Comparison of ENCODE assay signal across 8 cellular contexts in the genomic region with DNA sequence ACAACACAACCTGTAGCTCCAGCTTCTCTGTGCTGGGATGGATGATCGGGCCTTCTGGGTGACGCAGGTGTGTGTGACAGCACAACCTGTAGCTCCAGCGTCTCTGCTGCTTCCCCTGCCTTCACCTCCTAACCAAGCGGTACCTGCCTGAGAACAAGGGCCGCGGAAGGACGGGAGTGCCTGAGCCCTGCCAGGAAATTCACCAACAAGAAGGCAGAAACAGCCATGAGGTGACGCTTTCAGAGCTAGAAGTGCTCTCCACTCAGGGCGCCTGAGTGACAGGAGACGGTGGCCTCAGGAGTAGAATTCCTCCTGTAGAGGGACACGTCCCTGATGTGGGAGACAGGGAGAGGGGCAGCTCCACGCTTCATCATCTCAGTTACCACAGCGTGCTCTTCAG. TPM values are rescaled to one million over a fixed set of nuclear protein-coding genes. Genes with fewer than 3 reads are reported as not detected.
DNase-seq lines count a peak whose midpoint lies in the region; ATAC-seq and TF ChIP-seq lines count a peak whose summit lies in the region.

No MANE protein-coding gene starts in this region.

- peaks cover 8% of the 10 kb centered on the region for H3K4me1 ChIP-seq in suprapubic skin
- no peaks in the 10 kb centered on the region for H3K4me1 ChIP-seq in colonic mucosa

- TF ChIP-seq CTCF in suprapubic skin (IDR thresholded peaks at IDR 0.05) (no peak), colonic mucosa (IDR thresholded peaks at IDR 0.05) (no peak)

- H3K36me3 ChIP-seq in suprapubic skin (peaks cover 6% of the 10 kb centered on the region), colonic mucosa (no peaks in the 10 kb centered on the region)

- H3K27me3 Mint-ChIP-seq in activated CD4-positive, alpha-beta T cell treated with anti-CD3 and anti-CD28 coated beads for 36 hours: no peaks in the 10 kb centered on the region
- H3K27me3 Mint-ChIP-seq in activated naive CD8-positive, alpha-beta T cell: no peaks in the 10 kb centered on the region
- H3K27me3 Mint-ChIP-seq in immature natural killer cell (ENCODE audit: low read depth in 3 of 3): peaks cover 18 to 39% (median 29%) of the 10 kb centered on the region in 3 donors

- H3K9ac ChIP-seq in colonic mucosa (ENCODE audit: low read depth in 2 of 2, low read length in 2 of 2): peak overlapping the region in 1 of 2 donors; percentile 92

- peak overlapping the region; percentile 92 for H3K4me3 Mint-ChIP-seq in activated CD4-positive, alpha-beta T cell treated with anti-CD3 and anti-CD28 coated beads for 36 hours
- peak overlapping the region; percentile 68 for H3K4me3 Mint-ChIP-seq in activated naive CD8-positive, alpha-beta T cell
- H3K4me3 Mint-ChIP-seq in immature natural killer cell: peak overlapping the region; percentile 29 to 95 (median 65)

- WGBS in suprapubic skin: 85% methylated on average over 8 of the region's 13 CpGs

- H3K27me3 ChIP-seq in suprapubic skin (no peaks in the 10 kb centered on the region), colonic mucosa (no peaks in the 10 kb centered on the region)

- POLR2A ChIA-PET in activated CD4-positive, alpha-beta T cell treated with anti-CD3 and anti-CD28 coated beads for 36 hours (lab: Charles Lee): interaction anchor here (0.6 kb wide), 1 partner anchor 161 kb away, joined by 3 read pairs; a partner anchor contains a TSS

- H3K4me3 ChIP-seq in suprapubic skin: peak overlapping the region; percentile 60
- H3K4me3 ChIP-seq in colonic mucosa: no peak overlapping the region

- CTCF ChIA-PET in activated CD4-positive, alpha-beta T cell treated with anti-CD3 and anti-CD28 coated beads for 36 hours (lab: Charles Lee): no interaction called here

- TF ChIP-seq EP300 in suprapubic skin (IDR thresholded peaks at IDR 0.05): no peak

- H3K9me3 ChIP-seq in suprapubic skin: no peaks in the 10 kb centered on the region
- H3K9me3 ChIP-seq in colonic mucosa: no peaks in the 10 kb centered on the region

- intact Hi-C loops in activated CD4-positive, alpha-beta T cell treated with anti-CD3 and anti-CD28 coated beads for 36 hours (cut with DNase I, micrococcal nuclease): no loop called here
- intact Hi-C loops in colonic mucosa (cut with DNase I): no loop called here

- H3K27ac Mint-ChIP-seq in activated CD4-positive, alpha-beta T cell treated with anti-CD3 and anti-CD28 coated beads for 36 hours: peak overlapping the region; percentile 99
- H3K27ac Mint-ChIP-seq in activated naive CD8-positive, alpha-beta T cell: peak overlapping the region; percentile 68
- peak overlapping the region; percentile 60 to 100 (median 100) for H3K27ac Mint-ChIP-seq in immature natural killer cell

- H3K4me1 Mint-ChIP-seq in activated CD4-positive, alpha-beta T cell treated with anti-CD3 and anti-CD28 coated beads for 36 hours: peaks cover 26% of the 10 kb centered on the region
- H3K4me1 Mint-ChIP-seq in activated naive CD8-positive, alpha-beta T cell (ENCODE audit: low read depth): peaks cover 29% of the 10 kb centered on the region
- H3K4me1 Mint-ChIP-seq in immature natural killer cell: peaks cover 14 to 19% of the 10 kb centered on the region in 2 donors

- no peak for ATAC-seq in activated CD4-positive, alpha-beta T cell treated with anti-CD3 and anti-CD28 coated beads for 36 hours

- H3K9me3 Mint-ChIP-seq in activated CD4-positive, alpha-beta T cell treated with anti-CD3 and anti-CD28 coated beads for 36 hours (ENCODE audit: low read depth): peaks cover 1% of the 10 kb centered on the region
- no peaks in the 10 kb centered on the region for H3K9me3 Mint-ChIP-seq in activated naive CD8-positive, alpha-beta T cell (ENCODE audit: low read depth)
- H3K9me3 Mint-ChIP-seq in immature natural killer cell: no peaks in the 10 kb centered on the region

- DNase-seq in activated CD4-positive, alpha-beta T cell treated with anti-CD3 and anti-CD28 coated beads for 36 hours: no peak
- no peak for DNase-seq in activated CD4-positive, alpha-beta T cell treated with anti-CD3 and anti-CD28 coated beads, Interleukin-2, amount 50 U/mL, for 4 hours
- no peak for DNase-seq in immature natural killer cell
- DNase-seq in suprapubic skin (ENCODE audit: low spot score in 2 of 2): no peak
- no peak for DNase-seq in colonic mucosa
- DNase-seq in GM19238 (ENCODE audit: insufficient read length, low spot score): no peak
- no peak for DNase-seq in SHP77 treated with DMSO at 0.1 percent for 48 hours (lab: John Stamatoyannopoulos, UW)

- peaks cover 70% of the 10 kb centered on the region for H3K36me3 Mint-ChIP-seq in activated CD4-positive, alpha-beta T cell treated with anti-CD3 and anti-CD28 coated beads for 36 hours (ENCODE audit: low read depth)
- H3K36me3 Mint-ChIP-seq in activated naive CD8-positive, alpha-beta T cell: peaks cover 19% of the 10 kb centered on the region
- peaks cover 0 to 17% (median 16%) of the 10 kb centered on the region in 3 donors for H3K36me3 Mint-ChIP-seq in immature natural killer cell

- H3K27ac ChIP-seq in suprapubic skin: peak overlapping the region; percentile 81
- no peak overlapping the region for H3K27ac ChIP-seq in colonic mucosa

- TF ChIP-seq POLR2A in suprapubic skin (IDR thresholded peaks at IDR 0.05): no peak

RNA-seq across cellular contexts. Expression of a gene that starts 17.4 kb away (rescaled TPM):
- 10 to 100 TPM; 24.3 to 29.7 TPM for total RNA-seq in activated CD4-positive, alpha-beta T cell treated with anti-CD3 and anti-CD28 coated beads for 36 hours
- 10 to 100 TPM; 11.8 to 35.8 (median 21.8) TPM for polyA plus RNA-seq in immature natural killer cell
- total RNA-seq in suprapubic skin (10 to 100 TPM; 20.5 to 41.1 (median 27.8) TPM), colonic mucosa (1 to 10 TPM; 4.3 to 7.8 TPM)
